ENCODE assay signal across 14 cellular contexts in the genomic region with DNA sequence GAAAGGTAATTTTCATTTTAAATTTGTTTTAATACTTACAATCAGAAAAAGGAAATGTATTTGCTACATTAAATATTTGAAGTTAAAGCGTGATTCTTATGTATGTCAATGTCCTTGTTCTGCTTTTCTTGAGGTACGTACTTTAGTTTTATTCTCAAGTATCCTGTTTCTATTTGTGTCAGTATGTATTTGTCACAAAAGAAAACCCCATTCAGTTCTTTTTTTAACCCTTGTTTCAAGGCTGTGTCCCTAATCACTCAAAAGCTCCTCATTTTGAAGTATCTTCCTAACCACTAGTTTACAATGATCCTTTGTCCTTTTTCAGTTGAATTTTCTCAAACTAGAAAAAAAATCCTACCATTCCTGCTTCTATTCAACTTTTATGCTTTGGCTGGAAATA. TPM values are rescaled to one million over a fixed set of nuclear protein-coding genes. Genes with fewer than 3 reads are reported as not detected.
A peak's percentile ranks its signal among the peaks of the same experiment; 100 is the strongest.
DNase-seq lines count a peak whose midpoint lies in the region; ATAC-seq, FAIRE-seq and TF ChIP-seq lines count a peak whose summit lies in the region.
"Had no signal": no experiment of that assay in that cellular context is flagged by ENCODE, and none has a peak within 500 bp of the region (broad histone marks: within the 10 kb centered on the region; RNA-seq: fewer than 3 reads in every experiment).

No MANE protein-coding gene starts in this region.

- DNase-seq in GM12878 (ENCODE audit: low read depth, low spot score) (peak; percentile 48), COLO829 (ENCODE audit: low spot score) (no peak), superior temporal gyrus (ENCODE audit: extremely low spot score) (no peak), HPDE6-E6E7 (ENCODE audit: extremely low spot score) (no peak), activated gamma-delta T cell (lab: John Stamatoyannopoulos, UW) (no peak)
- DNase-seq: activated gamma-delta T cell treated with Interleukin-2 at 50 U/mL for 16 hours; DMS153; esophagus squamous epithelium; KG1; Right ventricle myocardium superior; stimulated activated naive CD8-positive, alpha-beta T cell treated with anti-CD3 and anti-CD28 coated beads, Interleukin-15, Interleukin-2, amounts not matched to agents 100 U/mL and 50 U/mL, for 24 hours had no signal

- H3K4me2 ChIP-seq in GM12878 (ENCODE audit: control insufficient read depth, insufficient read depth): peak overlapping the region; percentile 72

- POLR2A ChIA-PET in GM12878 (lab: Charles Lee): interaction anchor here (0.6 to 0.9 kb wide), 2 partner anchors 22 to 27 kb away, joined by 4 read pairs; no protein-coding TSS in a partner anchor

- peak; percentile 73 to 77; a peak in 2 of 4 replicates for TF ChIP-seq EP300 in GM12878 (IDR thresholded peaks at IDR 0.05; ENCODE audit: borderline replicate concordance in 1 of 2, control insufficient read depth in 1 of 2, low read depth in 2 of 2, low read length in 2 of 2)

- H3K36me3 ChIP-seq in GM12878 (ENCODE audit: control insufficient read depth in 2 of 2, insufficient read depth in 2 of 2, low read length in 1 of 2): peaks cover 0 to 5% of the 10 kb centered on the region in 2 experiments; a peak in 1 of 4 replicates

- CTCF ChIA-PET in GM12878 (lab: Yijun Ruan, JAX): interaction anchor here (0.6 to 0.9 kb wide), 4 partner anchors 13 to 72 kb away, joined by 3 read pairs; no protein-coding TSS in a partner anchor

- no peak for TF ChIP-seq CTCF in GM12878 (IDR thresholded peaks at IDR 0.05 in 2 of 3, conservative IDR thresholded peaks at IDR 0.05 in 1 of 3; ENCODE audit: control insufficient read depth in 2 of 3, extremely low read depth in 1 of 3, insufficient read depth in 1 of 3, low read depth in 3 of 3, low read length in 3 of 3)

- no peaks in the 10 kb centered on the region for H4K20me1 ChIP-seq in GM12878 (ENCODE audit: control insufficient read depth, insufficient read depth)

- TF ChIP-seq RAD21 in GM12878 (IDR thresholded peaks at IDR 0.05; ENCODE audit: insufficient read depth, low read depth, low read length): no peak

- 2% methylated on average over 2 of the region's 2 CpGs for WGBS in GM12878 (ENCODE audit: insufficient coverage, insufficient replicate concordance, low lambda C conversion rate, missing lambda C conversion rate)

- H3K27me3 ChIP-seq in GM12878 (replicated peaks in 1 of 2; ENCODE audit: control insufficient read depth in 2 of 2, insufficient read depth in 2 of 2, low read length in 1 of 2): no peaks in the 10 kb centered on the region
- H3K27me3 ChIP-seq: esophagus squamous epithelium had no signal

- H2AFZ ChIP-seq in GM12878 (ENCODE audit: control insufficient read depth, low read depth, low read length): 0 out of 2 replicates have a peak overlapping the region, but pooled peaks have one; percentile 3

- H3K9ac ChIP-seq in GM12878 (ENCODE audit: control insufficient read depth, insufficient read depth, low read length): peak overlapping the region; percentile 29; the same call in 1 of the 2 replicates

- peak overlapping the region; percentile 47 for H3K4me3 ChIP-seq in GM12878
- H3K4me3 ChIP-seq: esophagus squamous epithelium had no signal

- intact Hi-C loops in GM12878 (cut with micrococcal nuclease; ENCODE audit: unreplicated experiment): loop anchor here (2.0 to 5.0 kb wide), 2 partner anchors 21 to 83 kb away; no protein-coding TSS in a partner anchor

- SMC1A ChIA-PET in GM12878 (lab: Charles Lee; ENCODE audit: uncharacterized antibody, unreplicated experiment): interaction anchor here (0.7 to 1.2 kb wide), 9 partner anchors 13 to 197 kb away, joined by 3 to 5 read pairs (median 3); no protein-coding TSS in a partner anchor

- RAD21 ChIA-PET in GM12878 (lab: Charles Lee; ENCODE audit: unreplicated experiment): interaction anchor here (0.9 to 1.7 kb wide), 9 partner anchors 19 to 222 kb away, joined by 3 to 7 read pairs (median 4); a partner anchor contains a TSS

- FAIRE-seq in GM12878 (lab: Jason Lieb, UNC): peak; percentile 89

- peaks cover 18% of the 10 kb centered on the region for H3K79me2 ChIP-seq in GM12878 (ENCODE audit: control insufficient read depth, insufficient read depth, low read length)

- ATAC-seq in GM18858 (IDR thresholded peaks at IDR 0.05; ENCODE audit: unreplicated experiment): peak; percentile 79
- peak; percentile 75 for ATAC-seq in GM21526 (IDR thresholded peaks at IDR 0.05; ENCODE audit: low FRiP score, unreplicated experiment)
- ATAC-seq in HG03095 (IDR thresholded peaks at IDR 0.05; ENCODE audit: unreplicated experiment): peak; percentile 85
- peak; percentile 90 for ATAC-seq in GM12878
- ATAC-seq: stimulated activated naive CD8-positive, alpha-beta T cell treated with anti-CD3 and anti-CD28 coated beads, Interleukin-15, Interleukin-2, amounts not matched to agents 100 U/mL and 50 U/mL, for 24 hours had no signal

- no peak for TF ChIP-seq POLR2A in GM12878 (IDR thresholded peaks at IDR 0.05; ENCODE audit: low read depth, low read length)

- H3K9me3 ChIP-seq in GM12878 (replicated peaks; ENCODE audit: control insufficient read depth, insufficient read depth, low read length): no peaks in the 10 kb centered on the region; the same call in 1 of the 3 replicates
- H3K9me3 ChIP-seq: esophagus squamous epithelium had no signal

- peaks cover 25% of the 10 kb centered on the region for H3K4me1 ChIP-seq in GM12878 (ENCODE audit: control insufficient read depth, insufficient read depth, low read length)
- H3K4me1 ChIP-seq: esophagus squamous epithelium had no signal

- in situ Hi-C loops in GM12878 (cut with MboI): no loop called here

- H3K27ac ChIP-seq in GM12878 (ENCODE audit: control insufficient read depth, insufficient read depth): peak overlapping the region; percentile 86
- H3K27ac ChIP-seq: esophagus squamous epithelium had no signal

- no TSS peak for BruUV-seq in GM12878 (replicated peaks; lab: Mats Ljungman, UMichigan)

TF ChIP-seq in GM12878, 131 proteins besides CTCF, POLR2A, EP300 and RAD21 (continues in another document):
- TF ChIP-seq NBN (IDR thresholded peaks at IDR 0.05): peak; percentile 81
- TF ChIP-seq, protein P1, sequence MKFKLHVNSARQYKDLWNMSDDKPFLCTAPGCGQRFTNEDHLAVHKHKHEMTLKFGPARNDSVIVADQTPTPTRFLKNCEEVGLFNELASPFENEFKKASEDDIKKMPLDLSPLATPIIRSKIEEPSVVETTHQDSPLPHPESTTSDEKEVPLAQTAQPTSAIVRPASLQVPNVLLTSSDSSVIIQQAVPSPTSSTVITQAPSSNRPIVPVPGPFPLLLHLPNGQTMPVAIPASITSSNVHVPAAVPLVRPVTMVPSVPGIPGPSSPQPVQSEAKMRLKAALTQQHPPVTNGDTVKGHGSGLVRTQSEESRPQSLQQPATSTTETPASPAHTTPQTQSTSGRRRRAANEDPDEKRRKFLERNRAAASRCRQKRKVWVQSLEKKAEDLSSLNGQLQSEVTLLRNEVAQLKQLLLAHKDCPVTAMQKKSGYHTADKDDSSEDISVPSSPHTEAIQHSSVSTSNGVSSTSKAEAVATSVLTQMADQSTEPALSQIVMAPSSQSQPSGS (IDR thresholded peaks at IDR 0.05; ENCODE audit: low read length): peak; percentile 74
- TF ChIP-seq MYC (IDR thresholded peaks at IDR 0.05; ENCODE audit: insufficient read depth, insufficient read length, insufficient replicate concordance, low read length, severe bottlenecking): no peak

RNA-seq across cellular contexts. Expression of a gene that starts 25.2 kb away (rescaled TPM):
- 116 and 122 TPM in 2 replicates for total RNA-seq in GM12878 (2013; cell fraction: nucleolus; rRNA removed)
- total RNA-seq in GM12878 (2014; rRNA removed) (16.4 and 17.4 TPM in 2 replicates), GM12878 (2014; rRNA removed; fragmentation: Illumina TruSeq; extraction: Trizol) (15.4 and 17.0 TPM in 2 replicates), GM12878 (2021) (30.5 and 31.3 TPM in 2 replicates)
- polyA plus RNA-seq in GM12878 (2011; ENCODE audit: low read depth): 3.3 TPM
- polyA plus RNA-seq in GM12878 (2011; rRNA removed) (21.1 and 32.2 TPM in 2 replicates), GM12878 (2014; fragmentation: Illumina TruSeq; extraction: Trizol) (12.9 and 13.9 TPM in 2 replicates), GM12878 (2014; fragmentation: Nextera tagmentation; extraction: Ambion mirVana) (1 to 10 TPM; 1.9 to 3.9 TPM), GM12878 (2014; rRNA removed) (9.0 and 9.8 TPM in 2 replicates), GM12878 (2016; fragmentation: Nextera tagmentation; extraction: Ambion mirVana) (10 to 100 TPM; 20.2 to 21.2 TPM)
- 9.8 and 10.6 TPM in 2 replicates for polyA plus RNA-seq in GM12878 (2011; cell fraction: cytosol; rRNA removed)
- polyA plus RNA-seq in GM12878 (2011; cell fraction: nucleus; rRNA removed): 15.3 and 16.5 TPM in 2 replicates
- polyA plus RNA-seq in GM12878 (2012): 5.7 and 6.2 TPM in 2 replicates
- polyA minus RNA-seq in GM12878 (2011; rRNA and poly(A)+ RNA removed): 50.0 and 50.3 TPM in 2 replicates
- 10.4 and 11.6 TPM in 2 replicates for polyA minus RNA-seq in GM12878 (2011; cell fraction: cytosol; rRNA and poly(A)+ RNA removed)
- 49.1 and 74.1 TPM in 2 replicates for polyA minus RNA-seq in GM12878 (2011; cell fraction: nucleus; rRNA and poly(A)+ RNA removed)

RNA-seq across cellular contexts. Expression of a gene that starts 25.8 kb away (rescaled TPM):
- total RNA-seq in GM12878 (2013; cell fraction: nucleolus; rRNA removed): 39.2 and 43.5 TPM in 2 replicates
- total RNA-seq in GM12878 (2014; rRNA removed) (13.9 and 16.9 TPM in 2 replicates), GM12878 (2014; rRNA removed; fragmentation: Illumina TruSeq; extraction: Trizol) (18.7 and 18.9 TPM in 2 replicates), GM12878 (2021) (11.4 and 12.9 TPM in 2 replicates)
- 3.9 TPM for polyA plus RNA-seq in GM12878 (2011; ENCODE audit: low read depth)
- polyA plus RNA-seq in GM12878 (2011; rRNA removed) (29.8 and 43.7 TPM in 2 replicates), GM12878 (2014; fragmentation: Illumina TruSeq; extraction: Trizol) (16.5 and 20.1 TPM in 2 replicates), GM12878 (2014; fragmentation: Nextera tagmentation; extraction: Ambion mirVana) (1 to 10 TPM; 4.8 to 5.2 TPM), GM12878 (2014; rRNA removed) (9.0 and 10.0 TPM in 2 replicates), GM12878 (2016; fragmentation: Nextera tagmentation; extraction: Ambion mirVana) (10 to 100 TPM; 14.2 to 16.4 TPM)
- 13.0 and 16.5 TPM in 2 replicates for polyA plus RNA-seq in GM12878 (2011; cell fraction: cytosol; rRNA removed)
- polyA plus RNA-seq in GM12878 (2011; cell fraction: nucleus; rRNA removed): 19.5 and 20.5 TPM in 2 replicates
- 5.0 and 8.0 TPM in 2 replicates for polyA plus RNA-seq in GM12878 (2012)
- polyA minus RNA-seq in GM12878 (2011; rRNA and poly(A)+ RNA removed): 28.1 and 36.0 TPM in 2 replicates
- 8.7 and 11.2 TPM in 2 replicates for polyA minus RNA-seq in GM12878 (2011; cell fraction: cytosol; rRNA and poly(A)+ RNA removed)
- polyA minus RNA-seq in GM12878 (2011; cell fraction: nucleus; rRNA and poly(A)+ RNA removed): 13.1 and 16.7 TPM in 2 replicates
